1 cellular context compared by ENCODE assay signal in the genomic region with DNA sequence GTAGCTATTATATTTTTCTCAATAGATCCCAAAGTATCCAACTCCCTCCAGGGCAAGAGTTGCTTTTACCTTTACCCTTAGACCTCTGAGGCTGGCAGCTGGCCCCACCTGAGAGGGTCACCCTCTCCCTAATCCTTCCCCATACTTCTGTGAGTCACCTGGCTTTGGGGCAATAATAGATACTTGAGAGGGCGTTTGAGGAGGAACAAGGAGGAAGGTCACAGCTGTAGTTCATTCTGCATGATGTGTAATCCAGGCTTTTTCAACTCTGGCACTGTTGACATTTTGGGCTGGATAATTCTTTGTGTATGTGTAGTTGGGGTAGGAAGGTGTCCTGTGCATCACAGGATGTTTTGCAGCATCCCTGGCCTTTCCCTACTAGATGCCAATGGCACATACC.
TF ChIP-seq lines count a peak whose summit lies in the region.

No MANE protein-coding gene starts in this region.

TF ChIP-seq in GM12878, 131 proteins besides CTCF, POLR2A, EP300 and RAD21:
- TF ChIP-seq ZNF622 (IDR thresholded peaks at IDR 0.05) (no peak), GATAD2B (conservative IDR thresholded peaks at IDR 0.05; ENCODE audit: low read depth) (no peak), RBBP5 (conservative IDR thresholded peaks at IDR 0.05) (no peak), TAF1 (IDR thresholded peaks at IDR 0.05; ENCODE audit: borderline replicate concordance, low read depth, low read length) (no peak), RUNX3 (IDR thresholded peaks at IDR 0.05; ENCODE audit: low read length) (no peak), POU2F2 (IDR thresholded peaks at IDR 0.05; ENCODE audit: borderline replicate concordance, low read depth, low read length) (no peak), NR2C2 (IDR thresholded peaks at IDR 0.05; ENCODE audit: borderline replicate concordance, control insufficient read depth, insufficient read length, low read depth) (no peak), FOXK2 (IDR thresholded peaks at IDR 0.05) (no peak), IKZF1 (conservative IDR thresholded peaks at IDR 0.05) (0 out of 2 replicates have a peak, but pooled peaks have one; percentile 14)
